In genomic region chr7:332646-333398, GRCh38 we compare ENCODE assay signal across 1 cellular context.
TF ChIP-seq lines count a peak whose summit lies in the region.

No MANE protein-coding gene starts in this region.

TF ChIP-seq in K562, 482 proteins besides CTCF, POLR2A, EP300 and RAD21 (continued from another document):
- TF ChIP-seq PRDM10 (IDR thresholded peaks at IDR 0.05; ENCODE audit: partially characterized antibody) = no peak
- peak; percentile 66 for TF ChIP-seq CTCFL (IDR thresholded peaks at IDR 0.05; ENCODE audit: borderline replicate concordance, insufficient read depth, low read depth, low read length, poor library complexity, severe bottlenecking)
- no peak for TF ChIP-seq HMG20A (CRISPR knock-in tag; conservative IDR thresholded peaks at IDR 0.05)
- TF ChIP-seq MTA3 (IDR thresholded peaks at IDR 0.05; ENCODE audit: borderline replicate concordance) = 0 out of 2 replicates have a peak, but pooled peaks have one; percentile 29
- no peak for TF ChIP-seq ZBTB49 (CRISPR knock-in tag; IDR thresholded peaks at IDR 0.05; ENCODE audit: borderline replicate concordance)
- TF ChIP-seq CREB3L1 (IDR thresholded peaks at IDR 0.05; ENCODE audit: borderline replicate concordance, low read depth) = peak; percentile 49; the same call in 1 of the 2 replicates
- no peak for TF ChIP-seq CBFA2T3 (IDR thresholded peaks at IDR 0.05)
- no peak for TF ChIP-seq E2F1 (CRISPR knock-in tag; IDR thresholded peaks at IDR 0.05)
- no peak for TF ChIP-seq FOXJ3 (CRISPR knock-in tag; IDR thresholded peaks at IDR 0.05)
- no peak for TF ChIP-seq NFE2 (IDR thresholded peaks at IDR 0.05; ENCODE audit: low read depth)
- peak; percentile 52 for TF ChIP-seq CXXC5 (CRISPR knock-in tag; IDR thresholded peaks at IDR 0.05)
- peak in 1 of 2 experiments; percentile 91; a peak in 2 of 4 replicates for TF ChIP-seq MAZ (CRISPR knock-in tag; conservative IDR thresholded peaks at IDR 0.05 in 1 of 2, IDR thresholded peaks at IDR 0.05 in 1 of 2)
- TF ChIP-seq CTBP1 (IDR thresholded peaks at IDR 0.05; ENCODE audit: borderline replicate concordance) = peak; percentile 69; the same call in 1 of the 2 replicates
- no peak for TF ChIP-seq ZBTB43 (CRISPR knock-in tag; IDR thresholded peaks at IDR 0.05)
- TF ChIP-seq SIN3A (IDR thresholded peaks at IDR 0.05; ENCODE audit: borderline replicate concordance in 2 of 2, control insufficient read depth in 1 of 2, low read depth in 2 of 2, low read length in 2 of 2) = peak in 1 of 2 experiments; percentile 32; a peak in 1 of 4 replicates
- TF ChIP-seq ZNF263 (CRISPR knock-in tag; IDR thresholded peaks at IDR 0.05; ENCODE audit: borderline replicate concordance) = peak; percentile 86
- TF ChIP-seq TEAD1 (CRISPR knock-in tag; IDR thresholded peaks at IDR 0.05) = no peak
- 0 out of 2 replicates have a peak, but pooled peaks have one; percentile 21 for TF ChIP-seq JUND (IDR thresholded peaks at IDR 0.05; ENCODE audit: borderline replicate concordance, low read depth, low read length)
- no peak for TF ChIP-seq JUND (tag; IDR thresholded peaks at IDR 0.05; ENCODE audit: borderline replicate concordance, low read depth, low read length)
- TF ChIP-seq TCF15 (CRISPR knock-in tag; IDR thresholded peaks at IDR 0.05) = no peak
